In the genomic region with DNA sequence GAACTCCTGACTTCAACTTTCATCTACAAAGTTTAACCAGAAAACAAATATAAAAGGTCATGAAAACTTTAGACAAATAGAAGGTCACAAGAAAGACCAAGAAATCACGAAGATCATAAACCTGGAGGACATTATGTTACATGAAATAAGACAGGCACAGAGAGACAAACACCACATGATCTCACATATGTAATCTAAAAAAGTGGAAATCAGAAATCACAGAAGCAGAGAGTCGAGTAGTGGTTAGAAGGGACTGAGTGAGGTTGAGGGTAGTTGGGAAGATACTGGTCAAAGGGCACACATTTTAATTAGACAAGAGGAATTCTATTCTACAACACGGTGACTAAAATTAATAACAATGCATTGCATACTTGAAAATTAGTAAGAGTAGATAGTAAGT, we compare ENCODE assay signal across 8 cellular contexts. TPM values are rescaled to one million over a fixed set of nuclear protein-coding genes. Genes with fewer than 3 reads are reported as not detected.
DNase-seq lines count a peak whose midpoint lies in the region; ATAC-seq, FAIRE-seq and TF ChIP-seq lines count a peak whose summit lies in the region.

No MANE protein-coding gene starts in this region.

- H3K9me3 Mint-ChIP-seq in activated CD4-positive, alpha-beta memory T cell treated with anti-CD3 and anti-CD28 coated beads, Interleukin-2, amount 10 ng/mL, durations not matched to agents 7 days and 5 days = no peaks in the 10 kb centered on the region

- CTCF ChIA-PET in AG04450 (lab: Charles Lee) = interaction anchor here (1.4 to 1.6 kb wide), 2 partner anchors 11 to 891 kb away, joined by 4 to 6 read pairs; no protein-coding TSS in a partner anchor
- CTCF ChIA-PET in activated CD4-positive, alpha-beta memory T cell treated with anti-CD3 and anti-CD28 coated beads, Interleukin-2, amount 10 ng/mL, durations not matched to agents 7 days and 5 days (lab: Charles Lee) = interaction anchor here (1.7 to 2.7 kb wide), 4 partner anchors 31 to 69 kb away, joined by 5 to 7 read pairs (median 6); partner anchors contain the start of gene MRPL19

- peak; percentile 57 for FAIRE-seq in H54 (lab: Jason Lieb, UNC)

- H3K4me3 Mint-ChIP-seq in activated CD4-positive, alpha-beta memory T cell treated with anti-CD3 and anti-CD28 coated beads, Interleukin-2, amount 10 ng/mL, durations not matched to agents 7 days and 5 days = peak overlapping the region; percentile 65

- peaks cover 20% of the 10 kb centered on the region for H3K36me3 Mint-ChIP-seq in activated CD4-positive, alpha-beta memory T cell treated with anti-CD3 and anti-CD28 coated beads, Interleukin-2, amount 10 ng/mL, durations not matched to agents 7 days and 5 days (ENCODE audit: low read depth)

- no peak for DNase-seq in AG04450 (ENCODE audit: low read depth, low spot score)
- DNase-seq in H54 (ENCODE audit: insufficient read length, low spot score) = no peak
- no peak for DNase-seq in activated CD4-positive, alpha-beta memory T cell treated with anti-CD3 and anti-CD28 coated beads, Interleukin-2, amount 10 ng/mL, durations not matched to agents 7 days and 5 days
- no peak for DNase-seq in left lobe of liver (ENCODE audit: low spot score)
- no peak for DNase-seq in NCI-H2107 treated with DMSO at 0.1 percent for 48 hours (lab: John Stamatoyannopoulos, UW; ENCODE audit: unreplicated experiment)
- DNase-seq in LoVo (ENCODE audit: low spot score) = no peak
- no peak for DNase-seq in NCI-H1092 (lab: John Stamatoyannopoulos, UW)
- no peak for DNase-seq in NCI-H1105 treated with DMSO at 0.1 percent for 48 hours (lab: John Stamatoyannopoulos, UW)

- H3K4me3 ChIP-seq in AG04450 (ENCODE audit: low read depth, low read length) = peak overlapping the region; percentile 72

- TF ChIP-seq POLR2A in H54 (IDR thresholded peaks at IDR 0.05; ENCODE audit: low read depth, low read length) = no peak

- H3K27me3 Mint-ChIP-seq in activated CD4-positive, alpha-beta memory T cell treated with anti-CD3 and anti-CD28 coated beads, Interleukin-2, amount 10 ng/mL, durations not matched to agents 7 days and 5 days = no peaks in the 10 kb centered on the region

- no peak for TF ChIP-seq CTCF in AG04450 (IDR thresholded peaks at IDR 0.05; ENCODE audit: low read depth, low read length)

- POLR2A ChIA-PET in AG04450 (lab: Yijun Ruan, JAX) = no interaction called here
- POLR2A ChIA-PET in activated CD4-positive, alpha-beta memory T cell treated with anti-CD3 and anti-CD28 coated beads, Interleukin-2, amount 10 ng/mL, durations not matched to agents 7 days and 5 days (lab: Charles Lee) = interaction anchor here (1.7 to 2.8 kb wide), 2 partner anchors 11 to 62 kb away, joined by 3 to 11 read pairs; partner anchors contain the start of gene MRPL19

- no peaks in the 10 kb centered on the region for H3K27me3 ChIP-seq in AG04450 (ENCODE audit: control insufficient read depth, insufficient read depth, low read length)

- H3K9me3 ChIP-seq in AG04450 (ENCODE audit: control insufficient read depth, insufficient read depth, low read length) = peaks cover 5% of the 10 kb centered on the region; the same call in 1 of the 2 replicates

- H3K27ac Mint-ChIP-seq in activated CD4-positive, alpha-beta memory T cell treated with anti-CD3 and anti-CD28 coated beads, Interleukin-2, amount 10 ng/mL, durations not matched to agents 7 days and 5 days = peak overlapping the region; percentile 3

- peaks cover 34% of the 10 kb centered on the region for H3K4me1 Mint-ChIP-seq in activated CD4-positive, alpha-beta memory T cell treated with anti-CD3 and anti-CD28 coated beads, Interleukin-2, amount 10 ng/mL, durations not matched to agents 7 days and 5 days

- H3K27ac ChIP-seq in AG04450 (ENCODE audit: low read depth, low read length) = no peak overlapping the region

- ATAC-seq in left lobe of liver = peak; percentile 5

RNA-seq across cellular contexts. Expression of gene GCFC2, which starts 1.4 kb away (rescaled TPM):
- 14.3 and 16.8 TPM in 2 replicates for polyA plus RNA-seq in AG04450 (2011; rRNA removed)
- polyA minus RNA-seq in AG04450 (2011; rRNA and poly(A)+ RNA removed) = 4.8 and 9.0 TPM in 2 replicates
- total RNA-seq in activated CD4-positive, alpha-beta memory T cell treated with anti-CD3 and anti-CD28 coated beads, Interleukin-2, amount 10 ng/mL, durations not matched to agents 7 days and 5 days = 10 to 100 TPM; 20.4 to 21.6 TPM
- total RNA-seq in left lobe of liver = 17.8 TPM
